In genomic region chr7:33393770-33394169, GRCh38 we compare ENCODE assay signal across 10 cellular contexts.
"Had no signal": no experiment of that assay in that cellular context is flagged by ENCODE, and none has a peak within 500 bp of the region (broad histone marks: within the 10 kb centered on the region; RNA-seq: fewer than 3 reads in every experiment).

No MANE protein-coding gene starts in this region.

- H3K9me3 Mint-ChIP-seq: HFFc6 had no signal

- H3K4me3 ChIP-seq: GM23248, HAP-1, K562 had no signal

- H3K4me3 Mint-ChIP-seq: HFFc6, IgD-negative memory B cell had no signal

- H3K27ac Mint-ChIP-seq: HFFc6, IgD-negative memory B cell had no signal

- H3K4me1 Mint-ChIP-seq: IgD-negative memory B cell had no signal

- DNase-seq: GM23248, GOT3, H7, HFFc6, KG1 had no signal

- H3K27me3 Mint-ChIP-seq: IgD-negative memory B cell had no signal

- ATAC-seq: HCT116, HepG2, K562 had no signal
